Comparison of ENCODE assay signal across 8 cellular contexts in genomic region chr13:105139048-105139379, GRCh38.
DNase-seq lines count a peak whose midpoint lies in the region; ATAC-seq lines count a peak whose summit lies in the region.

No MANE protein-coding gene starts in this region.

- H3K27ac Mint-ChIP-seq in activated naive CD4-positive, alpha-beta T cell treated with anti-CD3 and anti-CD28 coated beads, Interleukin-2, amount 10 ng/mL, durations not matched to agents 7 days and 5 days: peak overlapping the region; percentile 91
- H3K27ac Mint-ChIP-seq in activated CD4-positive, alpha-beta memory T cell treated with anti-CD3 and anti-CD28 coated beads for 36 hours: peak overlapping the region; percentile 95

- H3K4me1 ChIP-seq in thymus (ENCODE audit: control insufficient read depth, insufficient read depth, low read length): peaks cover 24% of the 10 kb centered on the region

- H3K9me3 ChIP-seq in thymus (ENCODE audit: control insufficient read depth): no peaks in the 10 kb centered on the region

- H3K36me3 ChIP-seq in thymus (ENCODE audit: control insufficient read depth, insufficient read depth): no peaks in the 10 kb centered on the region

- ATAC-seq in HG02973 (IDR thresholded peaks at IDR 0.05; ENCODE audit: unreplicated experiment): peak; percentile 11

- no peaks in the 10 kb centered on the region for H3K36me3 Mint-ChIP-seq in activated naive CD4-positive, alpha-beta T cell treated with anti-CD3 and anti-CD28 coated beads, Interleukin-2, amount 10 ng/mL, durations not matched to agents 7 days and 5 days
- no peaks in the 10 kb centered on the region for H3K36me3 Mint-ChIP-seq in activated CD4-positive, alpha-beta memory T cell treated with anti-CD3 and anti-CD28 coated beads for 36 hours

- no peaks in the 10 kb centered on the region for H3K9me3 Mint-ChIP-seq in activated naive CD4-positive, alpha-beta T cell treated with anti-CD3 and anti-CD28 coated beads, Interleukin-2, amount 10 ng/mL, durations not matched to agents 7 days and 5 days
- no peaks in the 10 kb centered on the region for H3K9me3 Mint-ChIP-seq in activated CD4-positive, alpha-beta memory T cell treated with anti-CD3 and anti-CD28 coated beads for 36 hours

- H3K27me3 ChIP-seq in thymus (ENCODE audit: control insufficient read depth, insufficient read depth): no peaks in the 10 kb centered on the region

- POLR2A ChIA-PET in activated CD4-positive, alpha-beta memory T cell treated with anti-CD3 and anti-CD28 coated beads for 36 hours (lab: Charles Lee): no interaction called here

- peaks cover 3% of the 10 kb centered on the region for H3K27me3 Mint-ChIP-seq in activated naive CD4-positive, alpha-beta T cell treated with anti-CD3 and anti-CD28 coated beads, Interleukin-2, amount 10 ng/mL, durations not matched to agents 7 days and 5 days
- H3K27me3 Mint-ChIP-seq in activated CD4-positive, alpha-beta memory T cell treated with anti-CD3 and anti-CD28 coated beads for 36 hours: no peaks in the 10 kb centered on the region

- peaks cover 21% of the 10 kb centered on the region for H3K4me1 Mint-ChIP-seq in activated naive CD4-positive, alpha-beta T cell treated with anti-CD3 and anti-CD28 coated beads, Interleukin-2, amount 10 ng/mL, durations not matched to agents 7 days and 5 days
- peaks cover 18% of the 10 kb centered on the region for H3K4me1 Mint-ChIP-seq in activated CD4-positive, alpha-beta memory T cell treated with anti-CD3 and anti-CD28 coated beads for 36 hours (ENCODE audit: low read depth)

- H3K27ac ChIP-seq in thymus (ENCODE audit: low read depth): peak overlapping the region; percentile 93

- 38% methylated on average over 3 of the region's 3 CpGs for WGBS in thymus

- peak overlapping the region; percentile 74 for H3K4me3 ChIP-seq in thymus (ENCODE audit: low read length)

- H3K4me3 Mint-ChIP-seq in activated naive CD4-positive, alpha-beta T cell treated with anti-CD3 and anti-CD28 coated beads, Interleukin-2, amount 10 ng/mL, durations not matched to agents 7 days and 5 days: peak overlapping the region; percentile 86
- peak overlapping the region; percentile 89 for H3K4me3 Mint-ChIP-seq in activated CD4-positive, alpha-beta memory T cell treated with anti-CD3 and anti-CD28 coated beads for 36 hours

- DNase-seq in activated naive CD4-positive, alpha-beta T cell treated with anti-CD3 and anti-CD28 coated beads, Interleukin-2, amount 10 ng/mL, durations not matched to agents 7 days and 5 days: no peak
- DNase-seq in activated naive CD4-positive, alpha-beta T cell treated with anti-CD3 and anti-CD28 coated beads, Interleukin-2, amount 50 U/mL, for 16 hours: no peak
- no peak for DNase-seq in activated CD4-positive, alpha-beta memory T cell treated with anti-CD3 and anti-CD28 coated beads for 36 hours
- DNase-seq in NCI-H146 (lab: John Stamatoyannopoulos, UW): no peak
- no peak for DNase-seq in stimulated activated CD4-positive, alpha-beta T cell treated with anti-CD3 and anti-CD28 coated beads, Interleukin-4, amount 100 ng/mL, for 1 hour
- no peak for DNase-seq in midbrain (lab: John Stamatoyannopoulos, UW)

- CTCF ChIA-PET in activated naive CD4-positive, alpha-beta T cell treated with anti-CD3 and anti-CD28 coated beads, Interleukin-2, amount 10 ng/mL, durations not matched to agents 7 days and 5 days (lab: Charles Lee): no interaction called here
- CTCF ChIA-PET in activated CD4-positive, alpha-beta memory T cell treated with anti-CD3 and anti-CD28 coated beads for 36 hours (lab: Charles Lee): interaction anchor here (0.6 to 0.9 kb wide), 2 partner anchors 82 to 176 kb away, joined by 3 to 4 read pairs; no protein-coding TSS in a partner anchor

- intact Hi-C loops in activated CD4-positive, alpha-beta memory T cell treated with anti-CD3 and anti-CD28 coated beads for 36 hours (cut with micrococcal nuclease): loop anchor here (5.0 kb wide), 1 partner anchor 1428 kb away; the partner anchor contains the start of gene ARGLU1
